1 cellular context compared by ENCODE assay signal in the genomic region with DNA sequence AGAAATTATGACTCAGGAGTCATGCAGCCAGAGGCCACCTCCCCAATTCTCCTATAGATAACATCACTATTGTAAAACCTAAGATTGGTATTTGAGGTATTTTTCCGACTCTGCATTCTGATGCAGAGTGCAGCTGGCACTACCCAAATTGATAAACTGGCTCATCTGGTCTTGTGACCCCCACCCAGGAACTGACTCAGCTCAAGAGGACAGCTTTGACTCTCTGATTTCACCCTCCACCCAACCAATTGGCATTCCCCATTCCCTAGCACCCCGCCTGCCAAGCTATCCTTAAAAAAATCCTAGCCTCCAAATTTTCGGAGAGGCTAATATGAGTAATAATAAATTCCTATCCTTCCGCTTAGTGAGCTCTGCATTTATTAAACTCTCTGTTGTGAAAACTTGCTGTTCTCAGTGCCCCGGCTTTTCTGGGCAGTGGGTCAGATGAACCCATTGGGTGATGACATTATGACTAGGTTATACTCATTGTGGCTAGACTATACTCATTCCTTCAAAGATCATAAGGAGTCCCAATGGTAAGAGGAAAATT.
TF ChIP-seq lines count a peak whose summit lies in the region.

No MANE protein-coding gene starts in this region.

TF ChIP-seq in SK-N-SH, 30 proteins besides CTCF, POLR2A, EP300 and RAD21 (continued from another document):
- TF ChIP-seq RXRA (IDR thresholded peaks at IDR 0.05; ENCODE audit: borderline replicate concordance, low read depth): 0 out of 2 replicates have a peak, but pooled peaks have one; percentile 51
- peak; percentile 88 for TF ChIP-seq TCF12 (IDR thresholded peaks at IDR 0.05)
- peak; percentile 85 for TF ChIP-seq JUND (IDR thresholded peaks at IDR 0.05)
- TF ChIP-seq FOSL2 (IDR thresholded peaks at IDR 0.05; ENCODE audit: borderline replicate concordance, low read depth): peak; percentile 72; the same call in 1 of the 2 replicates
- no peak for TF ChIP-seq GATA2 (CRISPR knock-in tag; IDR thresholded peaks at IDR 0.05)
- TF ChIP-seq TEAD4 (IDR thresholded peaks at IDR 0.05; ENCODE audit: borderline replicate concordance, insufficient read depth): peak; percentile 80
- TF ChIP-seq, protein P1, sequence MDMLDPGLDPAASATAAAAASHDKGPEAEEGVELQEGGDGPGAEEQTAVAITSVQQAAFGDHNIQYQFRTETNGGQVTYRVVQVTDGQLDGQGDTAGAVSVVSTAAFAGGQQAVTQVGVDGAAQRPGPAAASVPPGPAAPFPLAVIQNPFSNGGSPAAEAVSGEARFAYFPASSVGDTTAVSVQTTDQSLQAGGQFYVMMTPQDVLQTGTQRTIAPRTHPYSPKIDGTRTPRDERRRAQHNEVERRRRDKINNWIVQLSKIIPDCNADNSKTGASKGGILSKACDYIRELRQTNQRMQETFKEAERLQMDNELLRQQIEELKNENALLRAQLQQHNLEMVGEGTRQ (IDR thresholded peaks at IDR 0.05; ENCODE audit: borderline replicate concordance, low read depth, low read length): no peak
- TF ChIP-seq, protein P2, sequence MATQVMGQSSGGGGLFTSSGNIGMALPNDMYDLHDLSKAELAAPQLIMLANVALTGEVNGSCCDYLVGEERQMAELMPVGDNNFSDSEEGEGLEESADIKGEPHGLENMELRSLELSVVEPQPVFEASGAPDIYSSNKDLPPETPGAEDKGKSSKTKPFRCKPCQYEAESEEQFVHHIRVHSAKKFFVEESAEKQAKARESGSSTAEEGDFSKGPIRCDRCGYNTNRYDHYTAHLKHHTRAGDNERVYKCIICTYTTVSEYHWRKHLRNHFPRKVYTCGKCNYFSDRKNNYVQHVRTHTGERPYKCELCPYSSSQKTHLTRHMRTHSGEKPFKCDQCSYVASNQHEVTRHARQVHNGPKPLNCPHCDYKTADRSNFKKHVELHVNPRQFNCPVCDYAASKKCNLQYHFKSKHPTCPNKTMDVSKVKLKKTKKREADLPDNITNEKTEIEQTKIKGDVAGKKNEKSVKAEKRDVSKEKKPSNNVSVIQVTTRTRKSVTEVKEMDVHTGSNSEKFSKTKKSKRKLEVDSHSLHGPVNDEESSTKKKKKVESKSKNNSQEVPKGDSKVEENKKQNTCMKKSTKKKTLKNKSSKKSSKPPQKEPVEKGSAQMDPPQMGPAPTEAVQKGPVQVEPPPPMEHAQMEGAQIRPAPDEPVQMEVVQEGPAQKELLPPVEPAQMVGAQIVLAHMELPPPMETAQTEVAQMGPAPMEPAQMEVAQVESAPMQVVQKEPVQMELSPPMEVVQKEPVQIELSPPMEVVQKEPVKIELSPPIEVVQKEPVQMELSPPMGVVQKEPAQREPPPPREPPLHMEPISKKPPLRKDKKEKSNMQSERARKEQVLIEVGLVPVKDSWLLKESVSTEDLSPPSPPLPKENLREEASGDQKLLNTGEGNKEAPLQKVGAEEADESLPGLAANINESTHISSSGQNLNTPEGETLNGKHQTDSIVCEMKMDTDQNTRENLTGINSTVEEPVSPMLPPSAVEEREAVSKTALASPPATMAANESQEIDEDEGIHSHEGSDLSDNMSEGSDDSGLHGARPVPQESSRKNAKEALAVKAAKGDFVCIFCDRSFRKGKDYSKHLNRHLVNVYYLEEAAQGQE (IDR thresholded peaks at IDR 0.05; ENCODE audit: low read depth, low read length): no peak
- no peak for TF ChIP-seq RFX5 (IDR thresholded peaks at IDR 0.05; ENCODE audit: low read length)
- TF ChIP-seq CHD2 (IDR thresholded peaks at IDR 0.05; ENCODE audit: low read length, partially characterized antibody): no peak
- no peak for TF ChIP-seq FOXJ3 (CRISPR knock-in tag; IDR thresholded peaks at IDR 0.05)
- TF ChIP-seq MXI1 (IDR thresholded peaks at IDR 0.05; ENCODE audit: low read depth, low read length): no peak
- TF ChIP-seq, protein P3, sequence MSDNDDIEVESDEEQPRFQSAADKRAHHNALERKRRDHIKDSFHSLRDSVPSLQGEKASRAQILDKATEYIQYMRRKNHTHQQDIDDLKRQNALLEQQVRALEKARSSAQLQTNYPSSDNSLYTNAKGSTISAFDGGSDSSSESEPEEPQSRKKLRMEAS (IDR thresholded peaks at IDR 0.05; ENCODE audit: low read depth): 0 out of 2 replicates have a peak, but pooled peaks have one; percentile 27
- TF ChIP-seq SMC3 (IDR thresholded peaks at IDR 0.05; ENCODE audit: low read depth, low read length): no peak
- TF ChIP-seq GABPA (IDR thresholded peaks at IDR 0.05; ENCODE audit: low read depth): no peak
- TF ChIP-seq FOXM1 (IDR thresholded peaks at IDR 0.05; ENCODE audit: low read depth): 0 out of 2 replicates have a peak, but pooled peaks have one; percentile 12
- peak; percentile 68; the same call in 1 of the 2 replicates for TF ChIP-seq NFIC (IDR thresholded peaks at IDR 0.05; ENCODE audit: borderline replicate concordance)
- no peak for TF ChIP-seq TAF1 (IDR thresholded peaks at IDR 0.05; ENCODE audit: borderline replicate concordance, low read depth, low read length)
- TF ChIP-seq, protein P4, sequence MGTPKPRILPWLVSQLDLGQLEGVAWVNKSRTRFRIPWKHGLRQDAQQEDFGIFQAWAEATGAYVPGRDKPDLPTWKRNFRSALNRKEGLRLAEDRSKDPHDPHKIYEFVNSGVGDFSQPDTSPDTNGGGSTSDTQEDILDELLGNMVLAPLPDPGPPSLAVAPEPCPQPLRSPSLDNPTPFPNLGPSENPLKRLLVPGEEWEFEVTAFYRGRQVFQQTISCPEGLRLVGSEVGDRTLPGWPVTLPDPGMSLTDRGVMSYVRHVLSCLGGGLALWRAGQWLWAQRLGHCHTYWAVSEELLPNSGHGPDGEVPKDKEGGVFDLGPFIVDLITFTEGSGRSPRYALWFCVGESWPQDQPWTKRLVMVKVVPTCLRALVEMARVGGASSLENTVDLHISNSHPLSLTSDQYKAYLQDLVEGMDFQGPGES (IDR thresholded peaks at IDR 0.05; ENCODE audit: low read depth, low read length): no peak
- TF ChIP-seq EZH2phosphoT487 (IDR thresholded peaks at IDR 0.05; ENCODE audit: borderline replicate concordance, low read depth): no peak
- TF ChIP-seq, protein P5, sequence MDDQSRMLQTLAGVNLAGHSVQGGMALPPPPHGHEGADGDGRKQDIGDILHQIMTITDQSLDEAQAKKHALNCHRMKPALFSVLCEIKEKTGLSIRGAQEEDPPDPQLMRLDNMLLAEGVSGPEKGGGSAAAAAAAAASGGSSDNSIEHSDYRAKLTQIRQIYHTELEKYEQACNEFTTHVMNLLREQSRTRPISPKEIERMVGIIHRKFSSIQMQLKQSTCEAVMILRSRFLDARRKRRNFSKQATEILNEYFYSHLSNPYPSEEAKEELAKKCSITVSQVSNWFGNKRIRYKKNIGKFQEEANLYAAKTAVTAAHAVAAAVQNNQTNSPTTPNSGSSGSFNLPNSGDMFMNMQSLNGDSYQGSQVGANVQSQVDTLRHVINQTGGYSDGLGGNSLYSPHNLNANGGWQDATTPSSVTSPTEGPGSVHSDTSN (IDR thresholded peaks at IDR 0.05): peak; percentile 73
- TF ChIP-seq, protein P6, sequence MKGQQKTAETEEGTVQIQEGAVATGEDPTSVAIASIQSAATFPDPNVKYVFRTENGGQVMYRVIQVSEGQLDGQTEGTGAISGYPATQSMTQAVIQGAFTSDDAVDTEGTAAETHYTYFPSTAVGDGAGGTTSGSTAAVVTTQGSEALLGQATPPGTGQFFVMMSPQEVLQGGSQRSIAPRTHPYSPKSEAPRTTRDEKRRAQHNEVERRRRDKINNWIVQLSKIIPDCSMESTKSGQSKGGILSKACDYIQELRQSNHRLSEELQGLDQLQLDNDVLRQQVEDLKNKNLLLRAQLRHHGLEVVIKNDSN (IDR thresholded peaks at IDR 0.05; ENCODE audit: borderline replicate concordance, low read depth): no peak
- no peak for TF ChIP-seq SIN3A (IDR thresholded peaks at IDR 0.05; ENCODE audit: borderline replicate concordance, low read depth, low read length)
- 0 out of 2 replicates have a peak, but pooled peaks have one; percentile 19 for TF ChIP-seq MEF2A (IDR thresholded peaks at IDR 0.05; ENCODE audit: borderline replicate concordance, low read depth)
